Comparison of ENCODE assay signal across 20 cellular contexts in the genomic region with DNA sequence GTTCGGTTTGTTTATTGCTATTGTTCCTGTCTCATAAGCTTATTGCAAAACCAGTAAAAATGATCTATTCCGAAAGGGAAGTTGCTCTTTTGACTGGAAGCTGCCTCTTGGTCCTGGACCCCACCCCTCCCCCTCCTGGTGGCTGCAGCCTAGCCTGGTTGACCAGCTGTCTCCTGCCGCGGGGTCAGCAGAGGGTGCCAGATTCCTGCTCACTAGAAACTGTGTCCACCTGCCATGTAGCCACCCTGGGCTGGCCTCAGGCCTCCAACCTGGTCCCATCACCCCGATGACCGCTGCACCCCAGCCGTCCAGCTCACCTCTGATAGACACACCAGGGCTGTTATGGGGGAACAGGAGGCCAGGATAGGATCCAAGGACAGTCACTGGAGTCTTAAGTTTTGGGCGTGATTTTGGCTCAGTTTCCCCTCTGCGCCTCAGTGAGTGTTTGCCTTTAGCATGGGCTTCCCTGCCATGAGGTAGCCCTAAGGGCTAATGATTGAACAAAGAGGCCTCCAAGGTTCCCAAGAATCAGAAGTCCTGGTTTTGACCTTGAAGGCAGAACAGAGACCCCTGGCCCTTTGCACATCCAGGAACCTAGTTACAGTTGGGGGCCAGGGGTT. TPM values are rescaled to one million over a fixed set of nuclear protein-coding genes. Genes with fewer than 3 reads are reported as not detected.
DNase-seq lines count a peak whose midpoint lies in the region; ATAC-seq and TF ChIP-seq lines count a peak whose summit lies in the region.
"Had no signal": no experiment of that assay in that cellular context is flagged by ENCODE, and none has a peak within 500 bp of the region (broad histone marks: within the 10 kb centered on the region; RNA-seq: fewer than 3 reads in every experiment).

No MANE protein-coding gene starts in this region.

- H3K27me3 Mint-ChIP-seq in osteocyte (ENCODE audit: unreplicated experiment): peaks cover 9% of the 10 kb centered on the region

- TF ChIP-seq CTCF in BE2C (IDR thresholded peaks at IDR 0.05; ENCODE audit: low read depth, low read length) (no peak), GM10248 (IDR thresholded peaks at IDR 0.05; ENCODE audit: control extremely low read depth, extremely low read depth, low read depth, missing control alignments) (peak; percentile 16), Panc1 (IDR thresholded peaks at IDR 0.05) (peak; percentile 31; the same call in 1 of the 2 replicates), osteocyte (IDR thresholded peaks at IDR 0.05) (no peak), lower lobe of right lung (IDR thresholded peaks at IDR 0.05) (no peak)

- no peak for ATAC-seq in Panc1
- ATAC-seq in lower lobe of right lung: no peak
- ATAC-seq: gastrocnemius medialis; naive thymus-derived CD4-positive, alpha-beta T cell had no signal

- in situ Hi-C loops in Panc1 (cut with HindIII; ENCODE audit: low pct_unique_long_range_greater_than_20kb, low sequenced_read_pairs): no loop called here

- H3K36me3 ChIP-seq in BE2C (no peaks in the 10 kb centered on the region), Panc1 (ENCODE audit: control insufficient read depth, insufficient read depth, low read length) (no peaks in the 10 kb centered on the region), lower lobe of right lung (no peaks in the 10 kb centered on the region)
- H3K36me3 ChIP-seq: gastrocnemius medialis, suprapubic skin had no signal

- peaks cover 7% of the 10 kb centered on the region for H3K4me1 Mint-ChIP-seq in osteocyte (ENCODE audit: unreplicated experiment)
- H3K4me1 Mint-ChIP-seq: activated CD4-positive, alpha-beta memory T cell treated with anti-CD3 and anti-CD28 coated beads, Interleukin-2, amount 10 ng/mL, durations not matched to agents 7 days and 5 days had no signal

- intact Hi-C loops in Panc1 (cut with micrococcal nuclease; ENCODE audit: unreplicated experiment): loop anchor here (2.0 to 10.0 kb wide), 3 partner anchors 138 to 319 kb away; no protein-coding TSS in a partner anchor
- intact Hi-C loops in lower lobe of right lung (cut with DNase I): no loop called here

- no peaks in the 10 kb centered on the region for H3K27me3 ChIP-seq in BE2C
- no peaks in the 10 kb centered on the region for H3K27me3 ChIP-seq in Panc1 (ENCODE audit: control insufficient read depth, insufficient read depth, low read length)
- peaks cover 35% of the 10 kb centered on the region for H3K27me3 ChIP-seq in lower lobe of right lung (ENCODE audit: low read depth)

- DNase-seq in BE2C: peak; percentile 30
- no peak for DNase-seq in GM10248 (ENCODE audit: extremely low spot score)
- DNase-seq in Panc1 (ENCODE audit: low read depth, low spot score): no peak
- DNase-seq in iPS-NIHi11 (ENCODE audit: low spot score): peak; percentile 52
- DNase-seq in osteocyte (ENCODE audit: extremely low spot score, unreplicated experiment): no peak
- DNase-seq in DMS153 treated with DMSO at 0.1 percent for 48 hours (lab: John Stamatoyannopoulos, UW; ENCODE audit: unreplicated experiment): no peak
- DNase-seq in lower lobe of right lung: no peak
- DNase-seq in germinal center (ENCODE audit: low spot score): no peak
- DNase-seq: activated CD4-positive, alpha-beta memory T cell treated with anti-CD3 and anti-CD28 coated beads, Interleukin-2, amount 10 ng/mL, durations not matched to agents 7 days and 5 days; activated naive CD8-positive, alpha-beta T cell treated with anti-CD3 and anti-CD28 coated beads, Interleukin-2, amount 10 ng/mL, durations not matched to agents 7 days and 5 days; activated T-cell treated with anti-CD3 and anti-CD28 coated beads, Interleukin-2, amount 50 U/mL, for 24 hours; gastrocnemius medialis; Karpas-422; naive thymus-derived CD4-positive, alpha-beta T cell; NCI-H1105 treated with DMSO at 0.1 percent for 48 hours; NCI-H2107; RPMI8226 had no signal

- H3K27ac Mint-ChIP-seq in osteocyte (ENCODE audit: unreplicated experiment): no peak overlapping the region
- H3K27ac Mint-ChIP-seq: activated CD4-positive, alpha-beta memory T cell treated with anti-CD3 and anti-CD28 coated beads, Interleukin-2, amount 10 ng/mL, durations not matched to agents 7 days and 5 days; activated naive CD8-positive, alpha-beta T cell treated with anti-CD3 and anti-CD28 coated beads, Interleukin-2, amount 10 ng/mL, durations not matched to agents 7 days and 5 days; activated T-cell treated with anti-CD3 and anti-CD28 coated beads, Interleukin-2, amount 50 U/mL, for 24 hours; dendritic cell treated with granulocyte-macrophage colony-stimulating factor and Interleukin-4, amounts not matched to agents 40 ng/mL and 50 ng/mL, for 4 days; naive thymus-derived CD4-positive, alpha-beta T cell had no signal

- no peak overlapping the region for H3K27ac ChIP-seq in Panc1 (ENCODE audit: low read length)
- no peak overlapping the region for H3K27ac ChIP-seq in lower lobe of right lung
- H3K27ac ChIP-seq: gastrocnemius medialis, suprapubic skin had no signal

- no TSS peak for BruUV-seq in Panc1 (replicated peaks; lab: Mats Ljungman, UMichigan)

- H3K36me3 Mint-ChIP-seq in osteocyte (ENCODE audit: unreplicated experiment): no peaks in the 10 kb centered on the region
- H3K36me3 Mint-ChIP-seq: activated naive CD8-positive, alpha-beta T cell treated with anti-CD3 and anti-CD28 coated beads, Interleukin-2, amount 10 ng/mL, durations not matched to agents 7 days and 5 days; naive thymus-derived CD4-positive, alpha-beta T cell had no signal

- H3K4me3 Mint-ChIP-seq in osteocyte (ENCODE audit: unreplicated experiment): no peak overlapping the region
- H3K4me3 Mint-ChIP-seq: activated CD4-positive, alpha-beta memory T cell treated with anti-CD3 and anti-CD28 coated beads, Interleukin-2, amount 10 ng/mL, durations not matched to agents 7 days and 5 days; activated naive CD8-positive, alpha-beta T cell treated with anti-CD3 and anti-CD28 coated beads, Interleukin-2, amount 10 ng/mL, durations not matched to agents 7 days and 5 days; activated T-cell treated with anti-CD3 and anti-CD28 coated beads, Interleukin-2, amount 50 U/mL, for 24 hours; dendritic cell treated with granulocyte-macrophage colony-stimulating factor and Interleukin-4, amounts not matched to agents 40 ng/mL and 50 ng/mL, for 4 days; naive thymus-derived CD4-positive, alpha-beta T cell had no signal

- POLR2A ChIA-PET in GM10248 (lab: Yijun Ruan, JAX): no interaction called here
- POLR2A ChIA-PET in Panc1 (lab: Charles Lee): no interaction called here

- no peaks in the 10 kb centered on the region for H3K9me3 ChIP-seq in BE2C
- H3K9me3 ChIP-seq in Panc1 (ENCODE audit: control insufficient read depth, insufficient read depth, low read depth, low read length): no peaks in the 10 kb centered on the region
- no peaks in the 10 kb centered on the region for H3K9me3 ChIP-seq in lower lobe of right lung
- H3K9me3 ChIP-seq: gastrocnemius medialis, suprapubic skin had no signal

- no peak overlapping the region for H3K4me3 ChIP-seq in BE2C (ENCODE audit: low read depth, low read length)
- no peak overlapping the region for H3K4me3 ChIP-seq in Panc1 (ENCODE audit: low read depth in 2 of 2, low read length in 2 of 2)
- no peak overlapping the region for H3K4me3 ChIP-seq in lower lobe of right lung
- H3K4me3 ChIP-seq: gastrocnemius medialis, smooth muscle cell, suprapubic skin had no signal

- no peaks in the 10 kb centered on the region for H3K9me3 Mint-ChIP-seq in osteocyte (ENCODE audit: unreplicated experiment)
- H3K9me3 Mint-ChIP-seq: activated CD4-positive, alpha-beta memory T cell treated with anti-CD3 and anti-CD28 coated beads, Interleukin-2, amount 10 ng/mL, durations not matched to agents 7 days and 5 days; activated naive CD8-positive, alpha-beta T cell treated with anti-CD3 and anti-CD28 coated beads, Interleukin-2, amount 10 ng/mL, durations not matched to agents 7 days and 5 days; activated T-cell treated with anti-CD3 and anti-CD28 coated beads, Interleukin-2, amount 50 U/mL, for 24 hours; dendritic cell treated with granulocyte-macrophage colony-stimulating factor and Interleukin-4, amounts not matched to agents 40 ng/mL and 50 ng/mL, for 4 days; naive thymus-derived CD4-positive, alpha-beta T cell had no signal

- H3K4me1 ChIP-seq in BE2C (peaks cover 38% of the 10 kb centered on the region), Panc1 (ENCODE audit: control insufficient read depth, insufficient read depth, low read length) (no peaks in the 10 kb centered on the region), lower lobe of right lung (peaks cover 17% of the 10 kb centered on the region)
- H3K4me1 ChIP-seq: gastrocnemius medialis, suprapubic skin had no signal

- CTCF ChIA-PET in GM10248 (lab: Yijun Ruan, JAX) (interaction anchor here (0.9 to 2.1 kb wide), 5 partner anchors 9 to 446 kb away, joined by 3 to 15 read pairs (median 6); no protein-coding TSS in a partner anchor), Panc1 (lab: Charles Lee) (interaction anchor here (0.6 to 2.6 kb wide), 7 partner anchors 9 to 344 kb away, joined by 3 to 39 read pairs (median 6); a partner anchor contains a TSS)

RNA-seq across cellular contexts. Expression of a gene that starts 32.9 kb away (rescaled TPM):
- 21.4 TPM for polyA plus RNA-seq in BE2C (2012; ENCODE audit: insufficient read depth, insufficient read length, low read depth)
- total RNA-seq in Panc1 (2021; ENCODE audit: unreplicated experiment) (38.8 TPM), osteocyte (27.7 and 28.3 TPM in 2 replicates), lower lobe of right lung (34.4 TPM)
- 12.4 TPM for polyA plus RNA-seq in Panc1 (2012; ENCODE audit: insufficient read length)

Comparison
In these comparisons a context has a peak if more than half of its experiments do, and no peak if none do; other contexts are left out.
1. DNase-seq: peak in BE2C (single experiment) and iPS-NIHi11 (single experiment); none in GM10248 (single experiment), Panc1 (single experiment), osteocyte (single experiment), DMS153 treated with DMSO at 0.1 percent for 48 hours (single experiment), lower lobe of right lung (single experiment) and germinal center (single experiment).
2. CTCF ChIP-seq: peak in GM10248 (single experiment) and Panc1 (single experiment); none in BE2C (single experiment), osteocyte (single experiment) and lower lobe of right lung (single experiment).